In genomic region chr4:17169699-17170098, GRCh38 we compare ENCODE assay signal across 17 cellular contexts.
A peak's percentile ranks its signal among the peaks of the same experiment; 100 is the strongest.
DNase-seq lines count a peak whose midpoint lies in the region; ATAC-seq and TF ChIP-seq lines count a peak whose summit lies in the region.
"Had no signal": no experiment of that assay in that cellular context is flagged by ENCODE, and none has a peak within 500 bp of the region (broad histone marks: within the 10 kb centered on the region; RNA-seq: fewer than 3 reads in every experiment).

No MANE protein-coding gene starts in this region.

- H3K36me3 ChIP-seq in ACC112 (ENCODE audit: insufficient read depth, low read length): no peaks in the 10 kb centered on the region
- H3K36me3 ChIP-seq in OCI-LY3 (replicated peaks; ENCODE audit: low read depth, low read length): no peaks in the 10 kb centered on the region
- no peaks in the 10 kb centered on the region for H3K36me3 ChIP-seq in neuronal stem cell (replicated peaks in 1 of 2; ENCODE audit: control insufficient read depth in 2 of 2, insufficient read depth in 2 of 2, low read length in 2 of 2)
- H3K36me3 ChIP-seq: BLaER1 had no signal

- H2AK5ac ChIP-seq in neuronal stem cell (ENCODE audit: low read depth, low read length): no peak overlapping the region

- ATAC-seq in SK-N-SH treated with all-trans-retinoic acid at 6 μM for 48 hours: no peak
- ATAC-seq: A549, HepG2 had no signal

- H2BK5ac ChIP-seq in neuronal stem cell (ENCODE audit: low read length): no peak overlapping the region

- H2AFZ ChIP-seq in ACC112 (ENCODE audit: low read length, unreplicated experiment) (peak overlapping the region; percentile 18), OCI-LY3 (ENCODE audit: low read depth, low read length) (no peak overlapping the region), neuronal stem cell (ENCODE audit: low read length) (peak overlapping the region; percentile 44)

- no peak for TF ChIP-seq CTCF in OCI-LY3 (IDR thresholded peaks at IDR 0.05; ENCODE audit: low read depth, low read length)

- H3K23ac ChIP-seq in neuronal stem cell (ENCODE audit: low read depth, low read length, poor library complexity): no peak overlapping the region

- peak overlapping the region; percentile 44 for H3K4me2 ChIP-seq in OCI-LY3 (ENCODE audit: low read length)
- H3K4me2 ChIP-seq in neuronal stem cell (ENCODE audit: insufficient read depth, low read length, poor library complexity, severe bottlenecking): no peak overlapping the region
- H3K4me2 ChIP-seq: A549, BLaER1 had no signal

- H2BK15ac ChIP-seq in neuronal stem cell (ENCODE audit: low read length): no peak overlapping the region

- no peaks in the 10 kb centered on the region for H3K79me1 ChIP-seq in neuronal stem cell (ENCODE audit: low read depth, low read length)

- no CpG with 5 or more reads among the region's 1 CpG for WGBS in neuronal stem cell (ENCODE audit: extremely low coverage in 2 of 2, insufficient read length in 2 of 2, insufficient replicate concordance in 1 of 2), 2 donors

- no peak overlapping the region for H3K27ac ChIP-seq in ACC112 (ENCODE audit: low read depth, low read length)
- H3K27ac ChIP-seq in OCI-LY3 (ENCODE audit: low read length): no peak overlapping the region
- H3K27ac ChIP-seq in neuronal stem cell (replicated peaks; ENCODE audit: low read length): no peak overlapping the region
- H3K27ac ChIP-seq: 22Rv1, A549, BLaER1 had no signal

- H3K9me3 ChIP-seq in OCI-LY3 (ENCODE audit: insufficient read depth, low read length): no peaks in the 10 kb centered on the region
- H3K9me3 ChIP-seq in neuronal stem cell (replicated peaks in 1 of 2; ENCODE audit: control insufficient read depth in 2 of 2, insufficient read depth in 1 of 2, low read depth in 1 of 2, low read length in 2 of 2): no peaks in the 10 kb centered on the region
- H3K9me3 ChIP-seq: A549, BLaER1 had no signal

- no peak overlapping the region for H2BK12ac ChIP-seq in neuronal stem cell (ENCODE audit: low read length)

- H3K4me1 ChIP-seq in ACC112 (ENCODE audit: control insufficient read depth, insufficient read depth, low read length, unreplicated experiment) (peaks cover 23% of the 10 kb centered on the region), OCI-LY3 (ENCODE audit: low read length) (peaks cover 39% of the 10 kb centered on the region), neuronal stem cell (ENCODE audit: control insufficient read depth in 2 of 2, insufficient read depth in 1 of 2, low read depth in 1 of 2, low read length in 2 of 2) (peaks cover 0 to 30% of the 10 kb centered on the region in 2 donors)
- H3K4me1 ChIP-seq: A549 had no signal

- no peak for DNase-seq in neuronal stem cell (ENCODE audit: low spot score)
- no peak for DNase-seq in NCI-H2029 (lab: John Stamatoyannopoulos, UW)
- no peak for DNase-seq in epidermal melanocyte (ENCODE audit: insufficient read length, low spot score)
- no peak for DNase-seq in RKO (ENCODE audit: low spot score)
- no peak for DNase-seq in GM03348 (ENCODE audit: low spot score)
- DNase-seq: Calu3; CD4-positive, alpha-beta memory T cell; DMS79 treated with DMSO at 0.1 percent for 48 hours; GOT3; H7 had no signal

- H3K79me2 ChIP-seq in ACC112 (ENCODE audit: control insufficient read depth, insufficient read depth, low read length, unreplicated experiment) (no peaks in the 10 kb centered on the region), OCI-LY3 (ENCODE audit: low read length) (no peaks in the 10 kb centered on the region)

- no peak overlapping the region for H3K4ac ChIP-seq in neuronal stem cell (ENCODE audit: low read length)

- H2BK120ac ChIP-seq in neuronal stem cell (ENCODE audit: low read depth, low read length): no peak overlapping the region

- H3K4me3 ChIP-seq in ACC112 (ENCODE audit: low read depth, low read length) (no peak overlapping the region), OCI-LY3 (ENCODE audit: low read length) (peak overlapping the region; percentile 13; the same call in 1 of the 2 replicates), neuronal stem cell (ENCODE audit: low read length in 2 of 2) (no peak overlapping the region)
- H3K4me3 ChIP-seq: A549, BLaER1 had no signal

- no peak overlapping the region for H3K14ac ChIP-seq in neuronal stem cell (ENCODE audit: low read length)

- no peak overlapping the region; the same call in 1 of the 2 replicates for H3K9ac ChIP-seq in OCI-LY3 (ENCODE audit: low read length)
- no peak overlapping the region for H3K9ac ChIP-seq in neuronal stem cell (ENCODE audit: low read depth, low read length, poor library complexity)
- H3K9ac ChIP-seq: BLaER1 had no signal

- H3K18ac ChIP-seq in neuronal stem cell (ENCODE audit: low read length): no peak overlapping the region

- no peaks in the 10 kb centered on the region for H4K20me1 ChIP-seq in OCI-LY3 (ENCODE audit: insufficient read depth, low read length)
- H4K20me1 ChIP-seq: BLaER1 had no signal

- H3K27me3 ChIP-seq in ACC112 (ENCODE audit: insufficient read depth, low read length): no peaks in the 10 kb centered on the region
- H3K27me3 ChIP-seq in OCI-LY3 (ENCODE audit: low read depth, low read length): no peaks in the 10 kb centered on the region
- H3K27me3 ChIP-seq in neuronal stem cell (ENCODE audit: control insufficient read depth in 3 of 3, insufficient read depth in 3 of 3, low read depth in 1 of 3, low read length in 3 of 3): no peaks in the 10 kb centered on the region
- H3K27me3 ChIP-seq: BLaER1 had no signal

- no peak overlapping the region for H4K91ac ChIP-seq in neuronal stem cell (ENCODE audit: low read depth, low read length, poor library complexity)

- H4K8ac ChIP-seq in neuronal stem cell (ENCODE audit: low read depth, low read length): no peak overlapping the region

TF ChIP-seq in SK-N-SH treated with all-trans-retinoic acid at 6 μM for 48 hours, 23 proteins besides CTCF, POLR2A, EP300 and RAD21:
- TF ChIP-seq CSRNP3 (CRISPR knock-in tag; IDR thresholded peaks at IDR 0.05): no peak
- no peak; the same call in none of the 2 replicates for TF ChIP-seq ISL1 (CRISPR knock-in tag; IDR thresholded peaks at IDR 0.05)
- TF ChIP-seq ZNF565 (CRISPR knock-in tag; conservative IDR thresholded peaks at IDR 0.05; ENCODE audit: low read depth): peak; percentile 97
- no peak for TF ChIP-seq PATZ1 (CRISPR knock-in tag; IDR thresholded peaks at IDR 0.05; ENCODE audit: borderline replicate concordance)
- TF ChIP-seq CSDC2 (CRISPR knock-in tag; IDR thresholded peaks at IDR 0.05): no peak
